ENCODE assay signal across 2 cellular contexts in the genomic region with DNA sequence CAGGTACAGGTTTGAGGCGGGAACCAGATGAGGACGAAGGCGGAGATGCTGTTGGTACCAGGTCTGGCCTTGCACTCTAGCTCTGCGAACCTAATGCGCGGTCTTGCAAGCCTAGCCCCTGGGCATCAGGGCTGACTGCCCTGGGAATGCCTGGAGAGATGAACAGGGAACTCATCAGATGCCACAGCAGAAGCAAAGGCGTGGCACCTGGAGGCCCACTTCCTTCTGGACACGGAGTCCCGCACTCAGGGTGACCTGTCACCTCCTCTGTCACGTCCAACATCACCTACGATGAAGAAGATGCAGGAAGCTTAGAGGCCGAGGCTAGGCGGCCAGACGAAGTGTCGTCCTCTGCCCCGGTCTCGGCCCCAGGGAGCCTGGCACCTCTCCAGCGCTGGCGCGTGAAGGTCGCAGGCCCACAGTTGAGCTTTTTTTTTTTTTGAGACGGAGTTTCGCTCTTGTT.
TF ChIP-seq lines count a peak whose summit lies in the region.

No MANE protein-coding gene starts in this region.

TF ChIP-seq in GM12878, 131 proteins besides CTCF, POLR2A, EP300 and RAD21:
- no peak for TF ChIP-seq TCF3 (IDR thresholded peaks at IDR 0.05; ENCODE audit: borderline replicate concordance, insufficient read depth, low read depth, low read length)
- TF ChIP-seq, protein P1, sequence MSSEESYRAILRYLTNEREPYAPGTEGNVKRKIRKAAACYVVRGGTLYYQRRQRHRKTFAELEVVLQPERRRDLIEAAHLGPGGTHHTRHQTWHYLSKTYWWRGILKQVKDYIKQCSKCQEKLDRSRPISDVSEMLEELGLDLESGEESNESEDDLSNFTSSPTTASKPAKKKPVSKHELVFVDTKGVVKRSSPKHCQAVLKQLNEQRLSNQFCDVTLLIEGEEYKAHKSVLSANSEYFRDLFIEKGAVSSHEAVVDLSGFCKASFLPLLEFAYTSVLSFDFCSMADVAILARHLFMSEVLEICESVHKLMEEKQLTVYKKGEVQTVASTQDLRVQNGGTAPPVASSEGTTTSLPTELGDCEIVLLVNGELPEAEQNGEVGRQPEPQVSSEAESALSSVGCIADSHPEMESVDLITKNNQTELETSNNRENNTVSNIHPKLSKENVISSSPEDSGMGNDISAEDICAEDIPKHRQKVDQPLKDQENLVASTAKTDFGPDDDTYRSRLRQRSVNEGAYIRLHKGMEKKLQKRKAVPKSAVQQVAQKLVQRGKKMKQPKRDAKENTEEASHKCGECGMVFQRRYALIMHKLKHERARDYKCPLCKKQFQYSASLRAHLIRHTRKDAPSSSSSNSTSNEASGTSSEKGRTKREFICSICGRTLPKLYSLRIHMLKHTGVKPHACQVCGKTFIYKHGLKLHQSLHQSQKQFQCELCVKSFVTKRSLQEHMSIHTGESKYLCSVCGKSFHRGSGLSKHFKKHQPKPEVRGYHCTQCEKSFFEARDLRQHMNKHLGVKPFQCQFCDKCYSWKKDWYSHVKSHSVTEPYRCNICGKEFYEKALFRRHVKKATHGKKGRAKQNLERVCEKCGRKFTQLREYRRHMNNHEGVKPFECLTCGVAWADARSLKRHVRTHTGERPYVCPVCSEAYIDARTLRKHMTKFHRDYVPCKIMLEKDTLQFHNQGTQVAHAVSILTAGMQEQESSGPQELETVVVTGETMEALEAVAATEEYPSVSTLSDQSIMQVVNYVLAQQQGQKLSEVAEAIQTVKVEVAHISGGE (CRISPR knock-in tag; IDR thresholded peaks at IDR 0.05): no peak
- TF ChIP-seq MEF2A (IDR thresholded peaks at IDR 0.05; ENCODE audit: insufficient read depth, low read depth, low read length): no peak
- TF ChIP-seq NR2C1 (IDR thresholded peaks at IDR 0.05): no peak
TF ChIP-seq in GM12878: peak in this region for 0.

TF ChIP-seq in HepG2, 621 proteins besides CTCF, POLR2A, EP300 and RAD21:
- TF ChIP-seq ARNTL (CRISPR knock-in tag; IDR thresholded peaks at IDR 0.05) (no peak), NCOR1 (IDR thresholded peaks at IDR 0.05; ENCODE audit: borderline replicate concordance, low read length) (0 out of 2 replicates have a peak, but pooled peaks have one; percentile 14), SRSF1 (optimal IDR thresholded peaks at IDR 0.05; ENCODE audit: low read depth, low read length) (peak; percentile 51), HNRNPL (IDR thresholded peaks at IDR 0.05; ENCODE audit: low read depth, low read length) (0 out of 2 replicates have a peak, but pooled peaks have one; percentile 22), KAT7 (CRISPR knock-in tag; IDR thresholded peaks at IDR 0.05; ENCODE audit: borderline replicate concordance) (no peak), NPAS2 (CRISPR knock-in tag; IDR thresholded peaks at IDR 0.05; ENCODE audit: borderline replicate concordance) (no peak), GTF3A (CRISPR knock-in tag; conservative IDR thresholded peaks at IDR 0.05) (no peak), TIGD3 (CRISPR knock-in tag; IDR thresholded peaks at IDR 0.05; ENCODE audit: borderline replicate concordance) (no peak), SRF (IDR thresholded peaks at IDR 0.05; ENCODE audit: low read depth, low read length) (no peak), MAX (IDR thresholded peaks at IDR 0.05) (0 out of 2 replicates have a peak, but pooled peaks have one; percentile 9), ZBTB38 (CRISPR knock-in tag; IDR thresholded peaks at IDR 0.05) (0 out of 2 replicates have a peak, but pooled peaks have one; percentile 16)
- TF ChIP-seq, protein P2, sequence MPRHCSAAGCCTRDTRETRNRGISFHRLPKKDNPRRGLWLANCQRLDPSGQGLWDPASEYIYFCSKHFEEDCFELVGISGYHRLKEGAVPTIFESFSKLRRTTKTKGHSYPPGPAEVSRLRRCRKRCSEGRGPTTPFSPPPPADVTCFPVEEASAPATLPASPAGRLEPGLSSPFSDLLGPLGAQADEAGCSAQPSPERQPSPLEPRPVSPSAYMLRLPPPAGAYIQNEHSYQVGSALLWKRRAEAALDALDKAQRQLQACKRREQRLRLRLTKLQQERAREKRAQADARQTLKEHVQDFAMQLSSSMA (CRISPR knock-in tag; IDR thresholded peaks at IDR 0.05): no peak
- TF ChIP-seq, protein P3, sequence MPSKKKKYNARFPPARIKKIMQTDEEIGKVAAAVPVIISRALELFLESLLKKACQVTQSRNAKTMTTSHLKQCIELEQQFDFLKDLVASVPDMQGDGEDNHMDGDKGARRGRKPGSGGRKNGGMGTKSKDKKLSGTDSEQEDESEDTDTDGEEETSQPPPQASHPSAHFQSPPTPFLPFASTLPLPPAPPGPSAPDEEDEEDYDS (CRISPR knock-in tag; IDR thresholded peaks at IDR 0.05): no peak
- TF ChIP-seq, protein P4, sequence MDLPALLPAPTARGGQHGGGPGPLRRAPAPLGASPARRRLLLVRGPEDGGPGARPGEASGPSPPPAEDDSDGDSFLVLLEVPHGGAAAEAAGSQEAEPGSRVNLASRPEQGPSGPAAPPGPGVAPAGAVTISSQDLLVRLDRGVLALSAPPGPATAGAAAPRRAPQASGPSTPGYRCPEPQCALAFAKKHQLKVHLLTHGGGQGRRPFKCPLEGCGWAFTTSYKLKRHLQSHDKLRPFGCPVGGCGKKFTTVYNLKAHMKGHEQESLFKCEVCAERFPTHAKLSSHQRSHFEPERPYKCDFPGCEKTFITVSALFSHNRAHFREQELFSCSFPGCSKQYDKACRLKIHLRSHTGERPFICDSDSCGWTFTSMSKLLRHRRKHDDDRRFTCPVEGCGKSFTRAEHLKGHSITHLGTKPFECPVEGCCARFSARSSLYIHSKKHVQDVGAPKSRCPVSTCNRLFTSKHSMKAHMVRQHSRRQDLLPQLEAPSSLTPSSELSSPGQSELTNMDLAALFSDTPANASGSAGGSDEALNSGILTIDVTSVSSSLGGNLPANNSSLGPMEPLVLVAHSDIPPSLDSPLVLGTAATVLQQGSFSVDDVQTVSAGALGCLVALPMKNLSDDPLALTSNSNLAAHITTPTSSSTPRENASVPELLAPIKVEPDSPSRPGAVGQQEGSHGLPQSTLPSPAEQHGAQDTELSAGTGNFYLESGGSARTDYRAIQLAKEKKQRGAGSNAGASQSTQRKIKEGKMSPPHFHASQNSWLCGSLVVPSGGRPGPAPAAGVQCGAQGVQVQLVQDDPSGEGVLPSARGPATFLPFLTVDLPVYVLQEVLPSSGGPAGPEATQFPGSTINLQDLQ (CRISPR knock-in tag; IDR thresholded peaks at IDR 0.05): peak; percentile 46; the same call in 1 of the 2 replicates
- TF ChIP-seq, protein P5, sequence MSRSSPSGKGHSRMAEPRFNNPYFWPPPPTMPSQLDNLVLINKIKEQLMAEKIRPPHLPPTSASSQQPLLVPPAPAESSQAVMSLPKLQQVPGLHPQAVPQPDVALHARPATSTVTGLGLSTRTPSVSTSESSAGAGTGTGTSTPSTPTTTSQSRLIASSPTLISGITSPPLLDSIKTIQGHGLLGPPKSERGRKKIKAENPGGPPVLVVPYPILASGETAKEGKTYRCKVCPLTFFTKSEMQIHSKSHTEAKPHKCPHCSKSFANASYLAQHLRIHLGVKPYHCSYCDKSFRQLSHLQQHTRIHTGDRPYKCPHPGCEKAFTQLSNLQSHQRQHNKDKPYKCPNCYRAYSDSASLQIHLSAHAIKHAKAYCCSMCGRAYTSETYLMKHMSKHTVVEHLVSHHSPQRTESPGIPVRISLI (CRISPR knock-in tag; IDR thresholded peaks at IDR 0.05; ENCODE audit: borderline replicate concordance): peak; percentile 37; the same call in 1 of the 2 replicates
- TF ChIP-seq, protein P6, sequence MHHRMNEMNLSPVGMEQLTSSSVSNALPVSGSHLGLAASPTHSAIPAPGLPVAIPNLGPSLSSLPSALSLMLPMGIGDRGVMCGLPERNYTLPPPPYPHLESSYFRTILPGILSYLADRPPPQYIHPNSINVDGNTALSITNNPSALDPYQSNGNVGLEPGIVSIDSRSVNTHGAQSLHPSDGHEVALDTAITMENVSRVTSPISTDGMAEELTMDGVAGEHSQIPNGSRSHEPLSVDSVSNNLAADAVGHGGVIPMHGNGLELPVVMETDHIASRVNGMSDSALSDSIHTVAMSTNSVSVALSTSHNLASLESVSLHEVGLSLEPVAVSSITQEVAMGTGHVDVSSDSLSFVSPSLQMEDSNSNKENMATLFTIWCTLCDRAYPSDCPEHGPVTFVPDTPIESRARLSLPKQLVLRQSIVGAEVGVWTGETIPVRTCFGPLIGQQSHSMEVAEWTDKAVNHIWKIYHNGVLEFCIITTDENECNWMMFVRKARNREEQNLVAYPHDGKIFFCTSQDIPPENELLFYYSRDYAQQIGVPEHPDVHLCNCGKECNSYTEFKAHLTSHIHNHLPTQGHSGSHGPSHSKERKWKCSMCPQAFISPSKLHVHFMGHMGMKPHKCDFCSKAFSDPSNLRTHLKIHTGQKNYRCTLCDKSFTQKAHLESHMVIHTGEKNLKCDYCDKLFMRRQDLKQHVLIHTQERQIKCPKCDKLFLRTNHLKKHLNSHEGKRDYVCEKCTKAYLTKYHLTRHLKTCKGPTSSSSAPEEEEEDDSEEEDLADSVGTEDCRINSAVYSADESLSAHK (CRISPR knock-in tag; IDR thresholded peaks at IDR 0.05; ENCODE audit: borderline replicate concordance): no peak
